In the genomic region with DNA sequence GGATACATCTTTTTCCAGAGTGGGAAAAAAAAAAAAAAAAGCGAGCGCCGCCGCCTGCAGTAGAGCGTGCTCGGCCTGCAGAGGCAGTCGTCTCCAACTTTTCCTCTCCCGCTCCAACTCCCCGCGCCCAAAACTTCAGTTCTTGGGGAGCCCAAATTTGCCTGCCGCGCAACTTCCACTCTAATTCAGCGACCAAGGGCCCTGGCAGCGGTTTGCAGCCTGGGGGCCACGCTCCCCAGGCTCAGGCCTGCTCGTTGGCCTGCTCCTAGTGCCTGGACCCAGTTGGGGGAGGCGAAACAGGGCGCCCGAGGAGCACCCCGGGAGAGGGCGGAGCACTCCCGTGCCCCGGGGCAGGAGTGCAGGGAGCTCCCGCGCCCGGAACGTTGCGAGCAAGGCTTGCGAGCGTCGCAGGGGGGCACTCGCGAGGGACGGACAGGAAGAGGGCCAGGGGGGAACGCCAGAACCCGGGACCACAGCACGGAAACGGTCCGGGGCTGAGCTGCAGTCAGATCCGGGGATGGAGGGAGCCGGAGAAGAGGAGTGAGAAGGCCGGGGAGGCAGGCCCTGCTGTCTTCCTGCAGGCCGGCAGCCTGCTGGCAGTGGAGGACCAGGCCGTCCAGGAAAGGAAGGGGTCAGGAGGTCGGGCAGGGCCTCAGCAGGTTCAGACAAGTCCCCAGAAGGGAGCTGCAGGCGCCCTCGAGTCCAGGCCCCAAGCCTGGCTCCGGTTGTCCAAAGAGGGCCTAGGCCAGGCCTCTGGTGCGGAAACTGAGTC, we compare ENCODE assay signal across 1 cellular context.
TF ChIP-seq lines count a peak whose summit lies in the region.

A gene with protein sequence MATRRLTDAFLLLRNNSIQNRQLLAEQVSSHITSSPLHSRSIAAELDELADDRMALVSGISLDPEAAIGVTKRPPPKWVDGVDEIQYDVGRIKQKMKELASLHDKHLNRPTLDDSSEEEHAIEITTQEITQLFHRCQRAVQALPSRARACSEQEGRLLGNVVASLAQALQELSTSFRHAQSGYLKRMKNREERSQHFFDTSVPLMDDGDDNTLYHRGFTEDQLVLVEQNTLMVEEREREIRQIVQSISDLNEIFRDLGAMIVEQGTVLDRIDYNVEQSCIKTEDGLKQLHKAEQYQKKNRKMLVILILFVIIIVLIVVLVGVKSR (plus strand): TSS at position 508 of the 772 bp plus-strand sequence. CDS start 724 bp downstream, outside the sequence.

TF ChIP-seq in WTC11, 78 proteins besides CTCF, POLR2A, EP300 and RAD21 (continued from another document and continues in another):
- TF ChIP-seq, protein P1, sequence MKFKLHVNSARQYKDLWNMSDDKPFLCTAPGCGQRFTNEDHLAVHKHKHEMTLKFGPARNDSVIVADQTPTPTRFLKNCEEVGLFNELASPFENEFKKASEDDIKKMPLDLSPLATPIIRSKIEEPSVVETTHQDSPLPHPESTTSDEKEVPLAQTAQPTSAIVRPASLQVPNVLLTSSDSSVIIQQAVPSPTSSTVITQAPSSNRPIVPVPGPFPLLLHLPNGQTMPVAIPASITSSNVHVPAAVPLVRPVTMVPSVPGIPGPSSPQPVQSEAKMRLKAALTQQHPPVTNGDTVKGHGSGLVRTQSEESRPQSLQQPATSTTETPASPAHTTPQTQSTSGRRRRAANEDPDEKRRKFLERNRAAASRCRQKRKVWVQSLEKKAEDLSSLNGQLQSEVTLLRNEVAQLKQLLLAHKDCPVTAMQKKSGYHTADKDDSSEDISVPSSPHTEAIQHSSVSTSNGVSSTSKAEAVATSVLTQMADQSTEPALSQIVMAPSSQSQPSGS (CRISPR knock-in tag; IDR thresholded peaks at IDR 0.05; ENCODE audit: borderline replicate concordance, low read depth) = no peak
- peak; percentile 95 for TF ChIP-seq ETV6 (CRISPR knock-in tag; IDR thresholded peaks at IDR 0.05)
- TF ChIP-seq ZNF138 (CRISPR knock-in tag; conservative IDR thresholded peaks at IDR 0.05) = peak; percentile 89; the same call in 1 of the 2 replicates
- no peak for TF ChIP-seq HMGA2 (CRISPR knock-in tag; IDR thresholded peaks at IDR 0.05)
- TF ChIP-seq, protein P2, sequence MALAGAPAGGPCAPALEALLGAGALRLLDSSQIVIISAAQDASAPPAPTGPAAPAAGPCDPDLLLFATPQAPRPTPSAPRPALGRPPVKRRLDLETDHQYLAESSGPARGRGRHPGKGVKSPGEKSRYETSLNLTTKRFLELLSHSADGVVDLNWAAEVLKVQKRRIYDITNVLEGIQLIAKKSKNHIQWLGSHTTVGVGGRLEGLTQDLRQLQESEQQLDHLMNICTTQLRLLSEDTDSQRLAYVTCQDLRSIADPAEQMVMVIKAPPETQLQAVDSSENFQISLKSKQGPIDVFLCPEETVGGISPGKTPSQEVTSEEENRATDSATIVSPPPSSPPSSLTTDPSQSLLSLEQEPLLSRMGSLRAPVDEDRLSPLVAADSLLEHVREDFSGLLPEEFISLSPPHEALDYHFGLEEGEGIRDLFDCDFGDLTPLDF (CRISPR knock-in tag; IDR thresholded peaks at IDR 0.05) = no peak
- TF ChIP-seq, protein P3, sequence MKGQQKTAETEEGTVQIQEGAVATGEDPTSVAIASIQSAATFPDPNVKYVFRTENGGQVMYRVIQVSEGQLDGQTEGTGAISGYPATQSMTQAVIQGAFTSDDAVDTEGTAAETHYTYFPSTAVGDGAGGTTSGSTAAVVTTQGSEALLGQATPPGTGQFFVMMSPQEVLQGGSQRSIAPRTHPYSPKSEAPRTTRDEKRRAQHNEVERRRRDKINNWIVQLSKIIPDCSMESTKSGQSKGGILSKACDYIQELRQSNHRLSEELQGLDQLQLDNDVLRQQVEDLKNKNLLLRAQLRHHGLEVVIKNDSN (CRISPR knock-in tag; IDR thresholded peaks at IDR 0.05) = no peak
- TF ChIP-seq OVOL2 (CRISPR knock-in tag; IDR thresholded peaks at IDR 0.05; ENCODE audit: borderline replicate concordance) = no peak
- 0 out of 2 replicates have a peak, but pooled peaks have one; percentile 32 for TF ChIP-seq ESRRA (CRISPR knock-in tag; IDR thresholded peaks at IDR 0.05; ENCODE audit: borderline replicate concordance)
- no peak for TF ChIP-seq SOX15 (CRISPR knock-in tag; IDR thresholded peaks at IDR 0.05)
- TF ChIP-seq, protein P4, sequence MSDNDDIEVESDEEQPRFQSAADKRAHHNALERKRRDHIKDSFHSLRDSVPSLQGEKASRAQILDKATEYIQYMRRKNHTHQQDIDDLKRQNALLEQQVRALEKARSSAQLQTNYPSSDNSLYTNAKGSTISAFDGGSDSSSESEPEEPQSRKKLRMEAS (CRISPR knock-in tag; IDR thresholded peaks at IDR 0.05) = peak; percentile 65; the same call in 1 of the 2 replicates
- TF ChIP-seq, protein P5, sequence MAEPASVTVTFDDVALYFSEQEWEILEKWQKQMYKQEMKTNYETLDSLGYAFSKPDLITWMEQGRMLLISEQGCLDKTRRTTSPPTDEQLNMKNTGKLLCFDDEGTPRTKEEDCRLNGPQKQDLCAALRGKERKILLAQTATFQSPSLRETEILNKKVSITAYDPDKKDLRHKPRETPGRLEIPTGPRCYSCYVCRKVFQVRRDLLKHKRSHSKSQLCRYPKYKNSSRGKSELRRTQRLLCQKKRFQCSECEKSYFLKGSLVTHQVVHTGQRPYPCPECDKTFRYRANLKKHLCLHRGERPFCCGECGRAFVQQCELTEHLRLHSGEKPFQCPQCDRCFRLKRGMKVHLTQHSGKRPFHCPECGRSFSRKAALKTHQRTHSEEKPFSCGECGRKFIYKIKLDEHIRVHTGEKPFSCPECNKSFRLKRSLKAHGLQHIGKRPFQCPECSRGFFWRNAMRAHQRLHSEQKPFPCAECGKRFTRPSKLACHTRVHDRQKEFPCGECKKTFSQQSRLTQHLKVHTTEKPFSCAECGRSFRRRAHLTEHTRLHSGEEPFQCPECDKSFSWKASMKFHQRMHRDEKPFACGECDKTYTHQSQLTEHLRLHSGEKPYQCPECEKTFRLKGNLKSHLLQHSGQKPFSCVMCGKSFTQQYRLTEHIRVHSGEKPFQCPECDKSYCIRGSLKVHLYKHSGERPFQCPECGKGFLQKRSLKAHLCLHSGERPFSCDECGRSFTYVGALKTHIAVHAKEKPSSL (CRISPR knock-in tag; conservative IDR thresholded peaks at IDR 0.05) = no peak
- TF ChIP-seq TP53 (CRISPR knock-in tag; IDR thresholded peaks at IDR 0.05) = peak; percentile 96
- no peak for TF ChIP-seq JAZF1 (CRISPR knock-in tag; IDR thresholded peaks at IDR 0.05)
- peak; percentile 81 for TF ChIP-seq ZNF423 (CRISPR knock-in tag; IDR thresholded peaks at IDR 0.05)
- TF ChIP-seq, protein P6, sequence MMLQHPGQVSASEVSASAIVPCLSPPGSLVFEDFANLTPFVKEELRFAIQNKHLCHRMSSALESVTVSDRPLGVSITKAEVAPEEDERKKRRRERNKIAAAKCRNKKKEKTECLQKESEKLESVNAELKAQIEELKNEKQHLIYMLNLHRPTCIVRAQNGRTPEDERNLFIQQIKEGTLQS (CRISPR knock-in tag; conservative IDR thresholded peaks at IDR 0.05) = no peak
- TF ChIP-seq, protein P7, sequence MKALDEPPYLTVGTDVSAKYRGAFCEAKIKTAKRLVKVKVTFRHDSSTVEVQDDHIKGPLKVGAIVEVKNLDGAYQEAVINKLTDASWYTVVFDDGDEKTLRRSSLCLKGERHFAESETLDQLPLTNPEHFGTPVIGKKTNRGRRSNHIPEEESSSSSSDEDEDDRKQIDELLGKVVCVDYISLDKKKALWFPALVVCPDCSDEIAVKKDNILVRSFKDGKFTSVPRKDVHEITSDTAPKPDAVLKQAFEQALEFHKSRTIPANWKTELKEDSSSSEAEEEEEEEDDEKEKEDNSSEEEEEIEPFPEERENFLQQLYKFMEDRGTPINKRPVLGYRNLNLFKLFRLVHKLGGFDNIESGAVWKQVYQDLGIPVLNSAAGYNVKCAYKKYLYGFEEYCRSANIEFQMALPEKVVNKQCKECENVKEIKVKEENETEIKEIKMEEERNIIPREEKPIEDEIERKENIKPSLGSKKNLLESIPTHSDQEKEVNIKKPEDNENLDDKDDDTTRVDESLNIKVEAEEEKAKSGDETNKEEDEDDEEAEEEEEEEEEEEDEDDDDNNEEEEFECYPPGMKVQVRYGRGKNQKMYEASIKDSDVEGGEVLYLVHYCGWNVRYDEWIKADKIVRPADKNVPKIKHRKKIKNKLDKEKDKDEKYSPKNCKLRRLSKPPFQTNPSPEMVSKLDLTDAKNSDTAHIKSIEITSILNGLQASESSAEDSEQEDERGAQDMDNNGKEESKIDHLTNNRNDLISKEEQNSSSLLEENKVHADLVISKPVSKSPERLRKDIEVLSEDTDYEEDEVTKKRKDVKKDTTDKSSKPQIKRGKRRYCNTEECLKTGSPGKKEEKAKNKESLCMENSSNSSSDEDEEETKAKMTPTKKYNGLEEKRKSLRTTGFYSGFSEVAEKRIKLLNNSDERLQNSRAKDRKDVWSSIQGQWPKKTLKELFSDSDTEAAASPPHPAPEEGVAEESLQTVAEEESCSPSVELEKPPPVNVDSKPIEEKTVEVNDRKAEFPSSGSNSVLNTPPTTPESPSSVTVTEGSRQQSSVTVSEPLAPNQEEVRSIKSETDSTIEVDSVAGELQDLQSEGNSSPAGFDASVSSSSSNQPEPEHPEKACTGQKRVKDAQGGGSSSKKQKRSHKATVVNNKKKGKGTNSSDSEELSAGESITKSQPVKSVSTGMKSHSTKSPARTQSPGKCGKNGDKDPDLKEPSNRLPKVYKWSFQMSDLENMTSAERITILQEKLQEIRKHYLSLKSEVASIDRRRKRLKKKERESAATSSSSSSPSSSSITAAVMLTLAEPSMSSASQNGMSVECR (CRISPR knock-in tag; IDR thresholded peaks at IDR 0.05; ENCODE audit: borderline replicate concordance) = peak; percentile 73; the same call in 1 of the 2 replicates
- TF ChIP-seq NFYB (CRISPR knock-in tag; conservative IDR thresholded peaks at IDR 0.05; ENCODE audit: low read depth) = no peak
- TF ChIP-seq, protein P8, sequence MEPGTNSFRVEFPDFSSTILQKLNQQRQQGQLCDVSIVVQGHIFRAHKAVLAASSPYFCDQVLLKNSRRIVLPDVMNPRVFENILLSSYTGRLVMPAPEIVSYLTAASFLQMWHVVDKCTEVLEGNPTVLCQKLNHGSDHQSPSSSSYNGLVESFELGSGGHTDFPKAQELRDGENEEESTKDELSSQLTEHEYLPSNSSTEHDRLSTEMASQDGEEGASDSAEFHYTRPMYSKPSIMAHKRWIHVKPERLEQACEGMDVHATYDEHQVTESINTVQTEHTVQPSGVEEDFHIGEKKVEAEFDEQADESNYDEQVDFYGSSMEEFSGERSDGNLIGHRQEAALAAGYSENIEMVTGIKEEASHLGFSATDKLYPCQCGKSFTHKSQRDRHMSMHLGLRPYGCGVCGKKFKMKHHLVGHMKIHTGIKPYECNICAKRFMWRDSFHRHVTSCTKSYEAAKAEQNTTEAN (CRISPR knock-in tag; IDR thresholded peaks at IDR 0.05) = peak; percentile 71; the same call in 1 of the 2 replicates
- peak; percentile 95 for TF ChIP-seq GABPB1 (CRISPR knock-in tag; IDR thresholded peaks at IDR 0.05)
- TF ChIP-seq, protein P9, sequence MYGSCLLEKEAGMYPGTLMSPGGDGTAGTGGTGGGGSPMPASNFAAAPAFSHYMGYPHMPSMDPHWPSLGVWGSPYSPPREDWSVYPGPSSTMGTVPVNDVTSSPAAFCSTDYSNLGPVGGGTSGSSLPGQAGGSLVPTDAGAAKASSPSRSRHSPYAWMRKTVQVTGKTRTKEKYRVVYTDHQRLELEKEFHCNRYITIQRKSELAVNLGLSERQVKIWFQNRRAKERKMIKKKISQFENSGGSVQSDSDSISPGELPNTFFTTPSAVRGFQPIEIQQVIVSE (CRISPR knock-in tag; IDR thresholded peaks at IDR 0.05; ENCODE audit: borderline replicate concordance) = no peak
- TF ChIP-seq, protein P10, sequence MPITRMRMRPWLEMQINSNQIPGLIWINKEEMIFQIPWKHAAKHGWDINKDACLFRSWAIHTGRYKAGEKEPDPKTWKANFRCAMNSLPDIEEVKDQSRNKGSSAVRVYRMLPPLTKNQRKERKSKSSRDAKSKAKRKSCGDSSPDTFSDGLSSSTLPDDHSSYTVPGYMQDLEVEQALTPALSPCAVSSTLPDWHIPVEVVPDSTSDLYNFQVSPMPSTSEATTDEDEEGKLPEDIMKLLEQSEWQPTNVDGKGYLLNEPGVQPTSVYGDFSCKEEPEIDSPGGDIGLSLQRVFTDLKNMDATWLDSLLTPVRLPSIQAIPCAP (CRISPR knock-in tag; IDR thresholded peaks at IDR 0.05) = peak; percentile 88
- 0 out of 2 replicates have a peak, but pooled peaks have one; percentile 60 for TF ChIP-seq PRRX2 (CRISPR knock-in tag; IDR thresholded peaks at IDR 0.05)
- TF ChIP-seq RELA (CRISPR knock-in tag; IDR thresholded peaks at IDR 0.05; ENCODE audit: borderline replicate concordance) = peak; percentile 52; the same call in 1 of the 2 replicates
- TF ChIP-seq KAT7 (CRISPR knock-in tag; IDR thresholded peaks at IDR 0.05; ENCODE audit: borderline replicate concordance) = 0 out of 2 replicates have a peak, but pooled peaks have one; percentile 50
- TF ChIP-seq SMAD3 (CRISPR knock-in tag; IDR thresholded peaks at IDR 0.05; ENCODE audit: borderline replicate concordance) = peak; percentile 94
- no peak for TF ChIP-seq ZNF219 (CRISPR knock-in tag; IDR thresholded peaks at IDR 0.05; ENCODE audit: borderline replicate concordance)
- TF ChIP-seq EMX1 (CRISPR knock-in tag; IDR thresholded peaks at IDR 0.05) = 0 out of 2 replicates have a peak, but pooled peaks have one; percentile 18
- TF ChIP-seq SP1 (CRISPR knock-in tag; conservative IDR thresholded peaks at IDR 0.05) = peak; percentile 74; the same call in 1 of the 2 replicates
- TF ChIP-seq ZNF671 (CRISPR knock-in tag; IDR thresholded peaks at IDR 0.05) = no peak
- TF ChIP-seq NFATC4 (CRISPR knock-in tag; IDR thresholded peaks at IDR 0.05) = no peak
- TF ChIP-seq, protein P11, sequence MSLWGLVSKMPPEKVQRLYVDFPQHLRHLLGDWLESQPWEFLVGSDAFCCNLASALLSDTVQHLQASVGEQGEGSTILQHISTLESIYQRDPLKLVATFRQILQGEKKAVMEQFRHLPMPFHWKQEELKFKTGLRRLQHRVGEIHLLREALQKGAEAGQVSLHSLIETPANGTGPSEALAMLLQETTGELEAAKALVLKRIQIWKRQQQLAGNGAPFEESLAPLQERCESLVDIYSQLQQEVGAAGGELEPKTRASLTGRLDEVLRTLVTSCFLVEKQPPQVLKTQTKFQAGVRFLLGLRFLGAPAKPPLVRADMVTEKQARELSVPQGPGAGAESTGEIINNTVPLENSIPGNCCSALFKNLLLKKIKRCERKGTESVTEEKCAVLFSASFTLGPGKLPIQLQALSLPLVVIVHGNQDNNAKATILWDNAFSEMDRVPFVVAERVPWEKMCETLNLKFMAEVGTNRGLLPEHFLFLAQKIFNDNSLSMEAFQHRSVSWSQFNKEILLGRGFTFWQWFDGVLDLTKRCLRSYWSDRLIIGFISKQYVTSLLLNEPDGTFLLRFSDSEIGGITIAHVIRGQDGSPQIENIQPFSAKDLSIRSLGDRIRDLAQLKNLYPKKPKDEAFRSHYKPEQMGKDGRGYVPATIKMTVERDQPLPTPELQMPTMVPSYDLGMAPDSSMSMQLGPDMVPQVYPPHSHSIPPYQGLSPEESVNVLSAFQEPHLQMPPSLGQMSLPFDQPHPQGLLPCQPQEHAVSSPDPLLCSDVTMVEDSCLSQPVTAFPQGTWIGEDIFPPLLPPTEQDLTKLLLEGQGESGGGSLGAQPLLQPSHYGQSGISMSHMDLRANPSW (CRISPR knock-in tag; conservative IDR thresholded peaks at IDR 0.05; ENCODE audit: low read depth) = peak; percentile 97; the same call in 1 of the 2 replicates
